Comparison of ENCODE assay signal across 7 cellular contexts in the genomic region with DNA sequence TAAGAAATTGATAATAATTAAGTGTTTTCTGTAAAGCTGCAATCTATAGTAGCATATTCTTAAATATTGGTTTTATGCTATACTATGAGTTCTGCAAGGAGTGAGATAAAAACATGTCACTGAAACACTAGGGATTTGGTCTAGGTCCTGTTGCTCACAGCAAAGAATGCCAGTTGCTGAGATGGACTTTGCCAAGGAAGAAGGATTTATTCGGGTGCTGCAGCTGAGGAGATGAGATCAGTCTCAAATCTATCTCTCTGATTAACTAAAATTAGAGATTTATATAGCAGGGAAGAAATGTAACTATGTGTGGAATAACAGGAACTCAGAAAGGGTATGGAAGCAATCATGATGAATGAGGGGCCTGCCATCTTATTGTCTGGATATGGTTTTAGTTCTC.
"Had no signal": no experiment of that assay in that cellular context is flagged by ENCODE, and none has a peak within 500 bp of the region (broad histone marks: within the 10 kb centered on the region; RNA-seq: fewer than 3 reads in every experiment).

No MANE protein-coding gene starts in this region.

- H3K4me3 ChIP-seq: GM23338 had no signal

- ATAC-seq: GM23338 had no signal

- FAIRE-seq: H1, H54, HTR-8/SVneo had no signal

- H2AFZ ChIP-seq: GM23338 had no signal

- H3K4me2 ChIP-seq: GM23338 had no signal

- DNase-seq: H9, HCEC 1CT, KG1 had no signal
